Comparison of ENCODE assay signal across 1 cellular context in the genomic region with DNA sequence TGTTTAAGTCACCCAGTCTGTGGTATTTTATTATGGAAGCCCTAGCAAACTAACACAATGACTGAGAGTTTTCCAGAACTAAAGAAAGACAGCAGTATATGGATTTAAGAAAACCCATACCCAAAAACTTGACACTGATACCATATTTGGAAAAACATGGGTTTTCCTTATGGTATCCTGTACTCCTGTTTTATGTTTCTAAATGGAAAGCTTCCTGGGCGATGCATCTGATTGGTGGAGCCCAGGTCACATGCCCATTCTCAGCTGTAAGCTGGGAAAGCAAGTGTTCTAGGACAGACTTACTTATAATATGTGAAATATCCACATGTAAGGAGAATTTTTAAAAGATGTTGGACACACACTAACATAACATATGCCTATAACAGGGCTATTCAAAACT.
TF ChIP-seq lines count a peak whose summit lies in the region.

No MANE protein-coding gene starts in this region.

TF ChIP-seq in GM23338, 12 proteins besides CTCF, POLR2A, EP300 and RAD21 (continued from another document):
- TF ChIP-seq, protein P1, sequence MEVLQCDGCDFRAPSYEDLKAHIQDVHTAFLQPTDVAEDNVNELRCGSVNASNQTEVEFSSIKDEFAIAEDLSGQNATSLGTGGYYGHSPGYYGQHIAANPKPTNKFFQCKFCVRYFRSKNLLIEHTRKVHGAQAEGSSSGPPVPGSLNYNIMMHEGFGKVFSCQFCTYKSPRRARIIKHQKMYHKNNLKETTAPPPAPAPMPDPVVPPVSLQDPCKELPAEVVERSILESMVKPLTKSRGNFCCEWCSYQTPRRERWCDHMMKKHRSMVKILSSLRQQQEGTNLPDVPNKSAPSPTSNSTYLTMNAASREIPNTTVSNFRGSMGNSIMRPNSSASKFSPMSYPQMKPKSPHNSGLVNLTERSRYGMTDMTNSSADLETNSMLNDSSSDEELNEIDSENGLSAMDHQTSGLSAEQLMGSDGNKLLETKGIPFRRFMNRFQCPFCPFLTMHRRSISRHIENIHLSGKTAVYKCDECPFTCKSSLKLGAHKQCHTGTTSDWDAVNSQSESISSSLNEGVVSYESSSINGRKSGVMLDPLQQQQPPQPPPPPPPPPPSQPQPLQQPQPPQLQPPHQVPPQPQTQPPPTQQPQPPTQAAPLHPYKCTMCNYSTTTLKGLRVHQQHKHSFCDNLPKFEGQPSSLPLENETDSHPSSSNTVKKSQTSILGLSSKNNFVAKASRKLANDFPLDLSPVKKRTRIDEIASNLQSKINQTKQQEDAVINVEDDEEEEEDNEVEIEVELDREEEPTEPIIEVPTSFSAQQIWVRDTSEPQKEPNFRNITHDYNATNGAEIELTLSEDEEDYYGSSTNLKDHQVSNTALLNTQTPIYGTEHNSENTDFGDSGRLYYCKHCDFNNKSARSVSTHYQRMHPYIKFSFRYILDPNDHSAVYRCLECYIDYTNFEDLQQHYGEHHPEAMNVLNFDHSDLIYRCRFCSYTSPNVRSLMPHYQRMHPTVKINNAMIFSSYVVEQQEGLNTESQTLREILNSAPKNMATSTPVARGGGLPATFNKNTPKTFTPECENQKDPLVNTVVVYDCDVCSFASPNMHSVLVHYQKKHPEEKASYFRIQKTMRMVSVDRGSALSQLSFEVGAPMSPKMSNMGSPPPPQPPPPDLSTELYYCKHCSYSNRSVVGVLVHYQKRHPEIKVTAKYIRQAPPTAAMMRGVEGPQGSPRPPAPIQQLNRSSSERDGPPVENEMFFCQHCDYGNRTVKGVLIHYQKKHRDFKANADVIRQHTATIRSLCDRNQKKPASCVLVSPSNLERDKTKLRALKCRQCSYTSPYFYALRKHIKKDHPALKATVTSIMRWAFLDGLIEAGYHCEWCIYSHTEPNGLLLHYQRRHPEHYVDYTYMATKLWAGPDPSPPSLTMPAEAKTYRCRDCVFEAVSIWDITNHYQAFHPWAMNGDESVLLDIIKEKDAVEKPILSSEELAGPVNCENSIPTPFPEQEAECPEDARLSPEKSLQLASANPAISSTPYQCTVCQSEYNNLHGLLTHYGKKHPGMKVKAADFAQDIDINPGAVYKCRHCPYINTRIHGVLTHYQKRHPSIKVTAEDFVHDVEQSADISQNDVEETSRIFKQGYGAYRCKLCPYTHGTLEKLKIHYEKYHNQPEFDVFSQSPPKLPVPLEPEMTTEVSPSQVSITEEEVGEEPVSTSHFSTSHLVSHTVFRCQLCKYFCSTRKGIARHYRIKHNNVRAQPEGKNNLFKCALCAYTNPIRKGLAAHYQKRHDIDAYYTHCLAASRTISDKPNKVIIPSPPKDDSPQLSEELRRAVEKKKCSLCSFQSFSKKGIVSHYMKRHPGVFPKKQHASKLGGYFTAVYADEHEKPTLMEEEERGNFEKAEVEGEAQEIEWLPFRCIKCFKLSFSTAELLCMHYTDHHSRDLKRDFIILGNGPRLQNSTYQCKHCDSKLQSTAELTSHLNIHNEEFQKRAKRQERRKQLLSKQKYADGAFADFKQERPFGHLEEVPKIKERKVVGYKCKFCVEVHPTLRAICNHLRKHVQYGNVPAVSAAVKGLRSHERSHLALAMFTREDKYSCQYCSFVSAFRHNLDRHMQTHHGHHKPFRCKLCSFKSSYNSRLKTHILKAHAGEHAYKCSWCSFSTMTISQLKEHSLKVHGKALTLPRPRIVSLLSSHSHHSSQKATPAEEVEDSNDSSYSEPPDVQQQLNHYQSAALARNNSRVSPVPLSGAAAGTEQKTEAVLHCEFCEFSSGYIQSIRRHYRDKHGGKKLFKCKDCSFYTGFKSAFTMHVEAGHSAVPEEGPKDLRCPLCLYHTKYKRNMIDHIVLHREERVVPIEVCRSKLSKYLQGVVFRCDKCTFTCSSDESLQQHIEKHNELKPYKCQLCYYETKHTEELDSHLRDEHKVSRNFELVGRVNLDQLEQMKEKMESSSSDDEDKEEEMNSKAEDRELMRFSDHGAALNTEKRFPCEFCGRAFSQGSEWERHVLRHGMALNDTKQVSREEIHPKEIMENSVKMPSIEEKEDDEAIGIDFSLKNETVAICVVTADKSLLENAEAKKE (CRISPR knock-in tag; IDR thresholded peaks at IDR 0.05), result no peak
- TF ChIP-seq, protein P2, sequence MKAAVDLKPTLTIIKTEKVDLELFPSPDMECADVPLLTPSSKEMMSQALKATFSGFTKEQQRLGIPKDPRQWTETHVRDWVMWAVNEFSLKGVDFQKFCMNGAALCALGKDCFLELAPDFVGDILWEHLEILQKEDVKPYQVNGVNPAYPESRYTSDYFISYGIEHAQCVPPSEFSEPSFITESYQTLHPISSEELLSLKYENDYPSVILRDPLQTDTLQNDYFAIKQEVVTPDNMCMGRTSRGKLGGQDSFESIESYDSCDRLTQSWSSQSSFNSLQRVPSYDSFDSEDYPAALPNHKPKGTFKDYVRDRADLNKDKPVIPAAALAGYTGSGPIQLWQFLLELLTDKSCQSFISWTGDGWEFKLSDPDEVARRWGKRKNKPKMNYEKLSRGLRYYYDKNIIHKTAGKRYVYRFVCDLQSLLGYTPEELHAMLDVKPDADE (IDR thresholded peaks at IDR 0.05), result no peak
- no peak for TF ChIP-seq EZH2phosphoT487 (IDR thresholded peaks at IDR 0.05; ENCODE audit: unreplicated experiment)
